In genomic region chr18:26439537-26439936, GRCh38 we compare ENCODE assay signal across 21 cellular contexts.
DNase-seq lines count a peak whose midpoint lies in the region; ATAC-seq, FAIRE-seq and TF ChIP-seq lines count a peak whose summit lies in the region.
"Had no signal": no experiment of that assay in that cellular context is flagged by ENCODE, and none has a peak within 500 bp of the region (broad histone marks: within the 10 kb centered on the region; RNA-seq: fewer than 3 reads in every experiment).

No MANE protein-coding gene starts in this region.

- no peak overlapping the region for H3K27ac ChIP-seq in GM23338 (ENCODE audit: low read depth)
- no peak overlapping the region for H3K27ac ChIP-seq in OCI-LY3 (ENCODE audit: low read length)
- peak overlapping the region; percentile 68 for H3K27ac ChIP-seq in VCaP
- no peak overlapping the region for H3K27ac ChIP-seq in coronary artery
- H3K27ac ChIP-seq: BLaER1, GM23248 had no signal

- H3K9me3 Mint-ChIP-seq in GM23338: peaks cover 4% of the 10 kb centered on the region; the same call in 1 of the 3 replicates
- no peaks in the 10 kb centered on the region for H3K9me3 Mint-ChIP-seq in T-helper 2 cell treated with Interferon-gamma antibody and Interleukin-4, amounts not matched to agents 5 μg/mL and 100 μg/mL, for 36 hours
- H3K9me3 Mint-ChIP-seq: HFFc6 had no signal

- TF ChIP-seq CTCF in GM23338 (conservative IDR thresholded peaks at IDR 0.05; ENCODE audit: low read depth in 2 of 2): no peak
- no peak for TF ChIP-seq CTCF in OCI-LY3 (IDR thresholded peaks at IDR 0.05; ENCODE audit: low read depth, low read length)
- no peak for TF ChIP-seq CTCF in VCaP (conservative IDR thresholded peaks at IDR 0.05)
- no peak for TF ChIP-seq CTCF in coronary artery (IDR thresholded peaks at IDR 0.05)

- TF ChIP-seq POLR2A in GM12891 (IDR thresholded peaks at IDR 0.05; ENCODE audit: low read depth, low read length): no peak

- H3K4me1 ChIP-seq in GM23338 (ENCODE audit: insufficient read depth) (no peaks in the 10 kb centered on the region; the same call in 1 of the 2 replicates), OCI-LY3 (ENCODE audit: low read length) (peaks cover 17% of the 10 kb centered on the region)
- H3K4me1 ChIP-seq: BLaER1 had no signal

- FAIRE-seq in GM12891 (lab: Jason Lieb, UNC): no peak
- FAIRE-seq: H54, HTR-8/SVneo had no signal

- no peaks in the 10 kb centered on the region for H3K36me3 ChIP-seq in GM23338 (ENCODE audit: insufficient read depth)
- H3K36me3 ChIP-seq in OCI-LY3 (replicated peaks; ENCODE audit: low read depth, low read length): no peaks in the 10 kb centered on the region
- H3K36me3 ChIP-seq: BLaER1 had no signal

- H3K79me2 ChIP-seq in GM23338 (replicated peaks; ENCODE audit: insufficient read depth): no peaks in the 10 kb centered on the region
- H3K79me2 ChIP-seq in OCI-LY3 (ENCODE audit: low read length): no peaks in the 10 kb centered on the region

- peaks cover 5% of the 10 kb centered on the region; the same call in 1 of the 2 replicates for H3K9me3 ChIP-seq in OCI-LY3 (ENCODE audit: insufficient read depth, low read length)
- H3K9me3 ChIP-seq: BLaER1 had no signal

- H3K36me3 Mint-ChIP-seq in GM23338 (ENCODE audit: low read depth): no peaks in the 10 kb centered on the region
- H3K36me3 Mint-ChIP-seq in T-helper 2 cell treated with Interferon-gamma antibody and Interleukin-4, amounts not matched to agents 5 μg/mL and 100 μg/mL, for 36 hours (ENCODE audit: low read depth): no peaks in the 10 kb centered on the region
- H3K36me3 Mint-ChIP-seq: CD14-positive monocyte; CD4-positive, alpha-beta memory T cell had no signal

- no peak overlapping the region for H3K4me3 ChIP-seq in GM23338
- H3K4me3 ChIP-seq in OCI-LY3 (ENCODE audit: low read length): peak overlapping the region; percentile 51
- H3K4me3 ChIP-seq in coronary artery: no peak overlapping the region
- H3K4me3 ChIP-seq: BLaER1, GM23248 had no signal

- H3F3A ChIP-seq in GM23338 (replicated peaks; ENCODE audit: low read depth): no peaks in the 10 kb centered on the region

- no peaks in the 10 kb centered on the region for H3K27me3 Mint-ChIP-seq in GM23338 (ENCODE audit: insufficient read depth, low read depth, poor library complexity)
- peaks cover 30% of the 10 kb centered on the region for H3K27me3 Mint-ChIP-seq in T-helper 2 cell treated with Interferon-gamma antibody and Interleukin-4, amounts not matched to agents 5 μg/mL and 100 μg/mL, for 36 hours (ENCODE audit: low read depth)

- 0 out of 2 replicates have a peak overlapping the region, but pooled peaks have one; percentile 11 for H2AFZ ChIP-seq in GM23338
- H2AFZ ChIP-seq in OCI-LY3 (ENCODE audit: low read depth, low read length): no peak overlapping the region
- H2AFZ ChIP-seq: GM23248 had no signal

- H4K20me1 ChIP-seq in GM23338 (replicated peaks; ENCODE audit: insufficient read depth) (no peaks in the 10 kb centered on the region), OCI-LY3 (ENCODE audit: insufficient read depth, low read length) (no peaks in the 10 kb centered on the region)
- H4K20me1 ChIP-seq: BLaER1 had no signal

- no peak overlapping the region for H3K9ac ChIP-seq in OCI-LY3 (ENCODE audit: low read length)
- H3K9ac ChIP-seq: BLaER1, GM23248 had no signal

- no peak overlapping the region for H3K27ac Mint-ChIP-seq in GM23338
- H3K27ac Mint-ChIP-seq in T-helper 2 cell treated with Interferon-gamma antibody and Interleukin-4, amounts not matched to agents 5 μg/mL and 100 μg/mL, for 36 hours: no peak overlapping the region
- H3K27ac Mint-ChIP-seq: HFFc6 had no signal

- H3K4me1 Mint-ChIP-seq in GM23338: peaks cover 15% of the 10 kb centered on the region; the same call in 2 of the 3 replicates
- H3K4me1 Mint-ChIP-seq in T-helper 2 cell treated with Interferon-gamma antibody and Interleukin-4, amounts not matched to agents 5 μg/mL and 100 μg/mL, for 36 hours (ENCODE audit: low read depth): no peaks in the 10 kb centered on the region
- H3K4me1 Mint-ChIP-seq: CD14-positive monocyte; CD4-positive, alpha-beta memory T cell had no signal

- DNase-seq in GM23338 (ENCODE audit: low spot score): no peak
- DNase-seq in coronary artery (ENCODE audit: low spot score): peak; percentile 22
- DNase-seq in NCI-H1694 (lab: John Stamatoyannopoulos, UW): no peak
- DNase-seq in GM12891 (ENCODE audit: insufficient read length, low spot score): no peak
- no peak for DNase-seq in T-helper 2 cell treated with Interferon-gamma antibody and Interleukin-4, amounts not matched to agents 5 μg/mL and 100 μg/mL, for 36 hours (ENCODE audit: low spot score)
- no peak for DNase-seq in stimulated activated CD4-positive, alpha-beta T cell treated with anti-CD3 and anti-CD28 coated beads, Interleukin-2, amount 100 ng/mL, for 24 hours
- DNase-seq: 8988T; Calu3; CD4-positive, alpha-beta memory T cell; DMS79 treated with DMSO at 0.1 percent for 48 hours; GF-D8; GM23248; HFFc6; IMR-90 had no signal

- no peak overlapping the region for H3K4me2 ChIP-seq in GM23338
- peak overlapping the region; percentile 72 for H3K4me2 ChIP-seq in OCI-LY3 (ENCODE audit: low read length)
- H3K4me2 ChIP-seq: BLaER1 had no signal

- H3K9me2 ChIP-seq in GM23338 (ENCODE audit: insufficient read depth): no peaks in the 10 kb centered on the region

- H3K27me3 ChIP-seq in GM23338 (ENCODE audit: insufficient read depth) (no peaks in the 10 kb centered on the region), OCI-LY3 (ENCODE audit: low read depth, low read length) (peaks cover 19% of the 10 kb centered on the region; the same call in 1 of the 2 replicates)
- H3K27me3 ChIP-seq: BLaER1 had no signal

- no peak for ATAC-seq in GM23338
- ATAC-seq: HCT116 had no signal

- no peak overlapping the region for H3K4me3 Mint-ChIP-seq in GM23338
- H3K4me3 Mint-ChIP-seq in T-helper 2 cell treated with Interferon-gamma antibody and Interleukin-4, amounts not matched to agents 5 μg/mL and 100 μg/mL, for 36 hours: no peak overlapping the region
- H3K4me3 Mint-ChIP-seq: CD14-positive monocyte; CD4-positive, alpha-beta memory T cell; HFFc6 had no signal

TF ChIP-seq in GM23338, 12 proteins besides CTCF, POLR2A, EP300 and RAD21 (continues in another document):
- no peak for TF ChIP-seq ETS1 (IDR thresholded peaks at IDR 0.05)
- TF ChIP-seq JUNB (IDR thresholded peaks at IDR 0.05; ENCODE audit: unreplicated experiment): no peak
- TF ChIP-seq POLR2AphosphoS5 (IDR thresholded peaks at IDR 0.05; ENCODE audit: low read depth): no peak

TF ChIP-seq in GM12891, 5 proteins besides CTCF, POLR2A, EP300 and RAD21:
- TF ChIP-seq TAF1 (IDR thresholded peaks at IDR 0.05; ENCODE audit: low read depth, low read length): no peak
- no peak for TF ChIP-seq SPI1 (IDR thresholded peaks at IDR 0.05; ENCODE audit: low read depth, low read length)
- no peak for TF ChIP-seq POLR2AphosphoS5 (IDR thresholded peaks at IDR 0.05; ENCODE audit: low read depth, low read length)
- TF ChIP-seq POU2F2 (IDR thresholded peaks at IDR 0.05; ENCODE audit: low read depth, low read length): no peak
- no peak for TF ChIP-seq PAX5 (IDR thresholded peaks at IDR 0.05; ENCODE audit: insufficient read depth, low read length, severe bottlenecking)
